ENCODE assay signal across 9 cellular contexts in genomic region chr2:240820607-240821428, GRCh38. TPM values are rescaled to one million over a fixed set of nuclear protein-coding genes. Genes with fewer than 3 reads are reported as not detected.
DNase-seq lines count a peak whose midpoint lies in the region; ATAC-seq, FAIRE-seq and TF ChIP-seq lines count a peak whose summit lies in the region.
"Had no signal": no experiment of that assay in that cellular context is flagged by ENCODE, and none has a peak within 500 bp of the region (broad histone marks: within the 10 kb centered on the region; RNA-seq: fewer than 3 reads in every experiment).

No MANE protein-coding gene starts in this region.

- H3K9me1 ChIP-seq in endothelial cell of umbilical vein (replicated peaks; ENCODE audit: control insufficient read depth, extremely low read depth, insufficient read depth, low read length): no peaks in the 10 kb centered on the region

- no peak overlapping the region for H3K27ac ChIP-seq in Panc1 (ENCODE audit: low read length)
- H3K27ac ChIP-seq in endothelial cell of umbilical vein (ENCODE audit: insufficient read depth, low read depth, low read length): no peak overlapping the region
- no peak overlapping the region for H3K27ac ChIP-seq in transverse colon

- dilution Hi-C loops in endothelial cell of umbilical vein (cut with MboI; ENCODE audit: extremely low pct_ligation_motif_present, low sequenced_read_pairs): no loop called here

- no peak overlapping the region for H2AFZ ChIP-seq in endothelial cell of umbilical vein (ENCODE audit: low read depth, low read length)

- H3K4me1 ChIP-seq in Panc1 (ENCODE audit: control insufficient read depth, insufficient read depth, low read length): peaks cover 3% of the 10 kb centered on the region; the same call in 1 of the 2 replicates
- no peaks in the 10 kb centered on the region for H3K4me1 ChIP-seq in endothelial cell of umbilical vein (ENCODE audit: control insufficient read depth, extremely low read depth, insufficient read depth, low read length)
- H3K4me1 ChIP-seq in transverse colon: peaks cover 0 to 24% (median 22%) of the 10 kb centered on the region in 4 donors

- no peaks in the 10 kb centered on the region for H3K79me2 ChIP-seq in endothelial cell of umbilical vein (ENCODE audit: control insufficient read depth, insufficient read depth, low read length)

- CTCF ChIA-PET in Panc1 (lab: Charles Lee): interaction anchor here (1.1 kb wide), 1 partner anchor 19 kb away, joined by 5 read pairs; no protein-coding TSS in a partner anchor
- CTCF ChIA-PET in endothelial cell of umbilical vein (lab: Charles Lee): interaction anchor here (1.0 kb wide), 1 partner anchor 20 kb away, joined by 3 read pairs; no protein-coding TSS in a partner anchor

- no peak for TF ChIP-seq RAD21 in Ishikawa (IDR thresholded peaks at IDR 0.05; ENCODE audit: low read depth)

- ATAC-seq in Panc1 (peak; percentile 75), GM21381 (IDR thresholded peaks at IDR 0.05; ENCODE audit: unreplicated experiment) (no peak)

- peaks cover 5% of the 10 kb centered on the region for H3K27me3 ChIP-seq in Panc1 (ENCODE audit: control insufficient read depth, insufficient read depth, low read length)
- peaks cover 42 to 56% of the 10 kb centered on the region in 2 experiments for H3K27me3 ChIP-seq in endothelial cell of umbilical vein (ENCODE audit: control insufficient read depth in 2 of 2, insufficient read depth in 2 of 2, low read length in 2 of 2)
- H3K27me3 ChIP-seq in transverse colon: peaks cover 85% of the 10 kb centered on the region

- no peaks in the 10 kb centered on the region for H3K9me3 ChIP-seq in Panc1 (ENCODE audit: control insufficient read depth, insufficient read depth, low read depth, low read length)
- H3K9me3 ChIP-seq in endothelial cell of umbilical vein (replicated peaks; ENCODE audit: control insufficient read depth, insufficient read depth, low read length): no peaks in the 10 kb centered on the region
- no peaks in the 10 kb centered on the region for H3K9me3 ChIP-seq in transverse colon

- H3K9ac ChIP-seq in endothelial cell of umbilical vein (replicated peaks; ENCODE audit: extremely low read depth, insufficient read depth, low read length): no peak overlapping the region

- in situ Hi-C loops in Panc1 (cut with HindIII; ENCODE audit: low pct_unique_long_range_greater_than_20kb, low sequenced_read_pairs): no loop called here
- in situ Hi-C loops in transverse colon (cut with MboI; ENCODE audit: low pct_ligation_motif_present in 1 of 4, low pct_unique_long_range_greater_than_20kb in 1 of 4, low sequenced_read_pairs in 3 of 4): no loop called here

- TF ChIP-seq EP300 in Ishikawa (IDR thresholded peaks at IDR 0.05; ENCODE audit: borderline replicate concordance): no peak
- no peak for TF ChIP-seq EP300 in transverse colon (IDR thresholded peaks at IDR 0.05; ENCODE audit: low read depth)

- H3K36me3 ChIP-seq in Panc1 (ENCODE audit: control insufficient read depth, insufficient read depth, low read length) (no peaks in the 10 kb centered on the region), endothelial cell of umbilical vein (ENCODE audit: control insufficient read depth in 2 of 2, extremely low read depth in 1 of 2, insufficient read depth in 2 of 2, low read length in 2 of 2) (no peaks in the 10 kb centered on the region), transverse colon (no peaks in the 10 kb centered on the region)

- TF ChIP-seq POLR2A in endothelial cell of umbilical vein (IDR thresholded peaks at IDR 0.05; ENCODE audit: low read depth, low read length): no peak
- TF ChIP-seq POLR2A in transverse colon (IDR thresholded peaks at IDR 0.05): no peak

- POLR2A ChIA-PET in Panc1 (lab: Charles Lee): interaction anchor here (0.7 kb wide), 1 partner anchor 748 kb away, joined by 4 read pairs; no protein-coding TSS in a partner anchor
- POLR2A ChIA-PET in endothelial cell of umbilical vein (lab: Charles Lee): no interaction called here

- TF ChIP-seq CTCF in Panc1 (IDR thresholded peaks at IDR 0.05) (no peak), endothelial cell of umbilical vein (IDR thresholded peaks at IDR 0.05; ENCODE audit: extremely low read depth in 1 of 2, insufficient read depth in 1 of 2, low read depth in 1 of 2, low read length in 2 of 2) (no peak), transverse colon (IDR thresholded peaks at IDR 0.05) (no peak)

- WGBS in transverse colon (ENCODE audit: low coverage in 1 of 2), 2 donors: 2% methylated on average over 26 of the region's 64 CpGs; no CpG with 5 or more reads in 1 of the 2 donors

- FAIRE-seq in endothelial cell of umbilical vein (lab: Jason Lieb, UNC): no peak

- no peaks in the 10 kb centered on the region for H4K20me1 ChIP-seq in endothelial cell of umbilical vein (replicated peaks; ENCODE audit: control insufficient read depth, extremely low read depth, insufficient read depth, low read length)

- H3K4me3 ChIP-seq in Panc1 (ENCODE audit: low read depth in 2 of 2, low read length in 2 of 2): peak overlapping the region; percentile 46 to 56
- no peak overlapping the region for H3K4me3 ChIP-seq in endothelial cell of umbilical vein (replicated peaks in 1 of 3; ENCODE audit: insufficient read depth in 1 of 3, low read depth in 1 of 3, low read length in 3 of 3)
- peak overlapping the region in 2 of 4 donors; percentile 23 to 28 for H3K4me3 ChIP-seq in transverse colon

- no TSS peak for BruUV-seq in Panc1 (replicated peaks; lab: Mats Ljungman, UMichigan)
- no TSS peak for BruUV-seq in endothelial cell of umbilical vein (replicated peaks; lab: Mats Ljungman, UMichigan)

- no peak overlapping the region for H3K4me2 ChIP-seq in endothelial cell of umbilical vein (ENCODE audit: insufficient read depth, low read length)

- DNase-seq in Panc1 (ENCODE audit: low read depth, low spot score) (no peak), endothelial cell of umbilical vein (ENCODE audit: low read depth, low spot score) (no peak), retina (peak; percentile 90), transverse colon (no peak), SIG-M5 (lab: John Stamatoyannopoulos, UW) (no peak)

- intact Hi-C loops in Panc1 (cut with micrococcal nuclease; ENCODE audit: unreplicated experiment) (no loop called here), endothelial cell of umbilical vein (cut with micrococcal nuclease) (no loop called here), transverse colon (cut with DNase I; ENCODE audit: low total_unique reads) (no loop called here)

TF ChIP-seq in Ishikawa, 13 proteins besides CTCF, POLR2A, EP300 and RAD21:
- peak; percentile 47; the same call in 1 of the 2 replicates for TF ChIP-seq CEBPB (IDR thresholded peaks at IDR 0.05)
- TF ChIP-seq TAF1 (IDR thresholded peaks at IDR 0.05; ENCODE audit: low read depth): no peak; the same call in 1 of the 2 replicates
- no peak for TF ChIP-seq CREB1 (IDR thresholded peaks at IDR 0.05; ENCODE audit: low read depth)
- TF ChIP-seq ZBTB7A (IDR thresholded peaks at IDR 0.05; ENCODE audit: low read depth): peak; percentile 45
- peak; percentile 43 for TF ChIP-seq MAX (IDR thresholded peaks at IDR 0.05)
- no peak for TF ChIP-seq TEAD4 (IDR thresholded peaks at IDR 0.05)
- TF ChIP-seq YY1 (IDR thresholded peaks at IDR 0.05; ENCODE audit: low read depth): 0 out of 2 replicates have a peak, but pooled peaks have one; percentile 10

TF ChIP-seq in endothelial cell of umbilical vein, 7 proteins besides CTCF, POLR2A, EP300 and RAD21:
- peak; percentile 94 for TF ChIP-seq EZH2 (IDR thresholded peaks at IDR 0.05; ENCODE audit: borderline replicate concordance, low read depth, low read length, severe bottlenecking)
- no peak for TF ChIP-seq MAX (IDR thresholded peaks at IDR 0.05; ENCODE audit: insufficient read depth, insufficient read length)

RNA-seq across cellular contexts. Expression of gene KIF1A, which starts 0.8 kb away (rescaled TPM):
- total RNA-seq in Panc1 (2021; ENCODE audit: unreplicated experiment) (132 TPM), endothelial cell of umbilical vein (0.64 TPM in 1 of 2 replicates, not detected in the other), transverse colon (1 to 10 TPM in 3 of 4 donors, under 1 TPM in 1; 0.40 to 3.4 (median 2.9) TPM)
- 124 TPM for polyA plus RNA-seq in Panc1 (2012; ENCODE audit: insufficient read length)
- polyA plus RNA-seq in endothelial cell of umbilical vein: 0.02 and 0.11 TPM in 2 replicates
- polyA plus RNA-seq in endothelial cell of umbilical vein (2011; cell fraction: cytosol; rRNA removed): 0.03 and 0.11 TPM in 2 replicates
- polyA plus RNA-seq in endothelial cell of umbilical vein (2011; cell fraction: nucleus; rRNA removed): 0.21 and 0.35 TPM in 2 replicates
- polyA plus RNA-seq in endothelial cell of umbilical vein (2012): 0.08 and 0.22 TPM in 2 replicates
- polyA minus RNA-seq in endothelial cell of umbilical vein: not detected in 2 replicates
- polyA minus RNA-seq in endothelial cell of umbilical vein (2011; cell fraction: cytosol; rRNA and poly(A)+ RNA removed): not detected
- not detected in 2 replicates for polyA minus RNA-seq in endothelial cell of umbilical vein (2011; cell fraction: nucleus; rRNA and poly(A)+ RNA removed)
- polyA plus RNA-seq: IgD-negative memory B cell had no signal

RNA-seq across cellular contexts. Expression of gene AGXT, which starts 47.8 kb away (rescaled TPM):
- total RNA-seq in Panc1 (2021; ENCODE audit: unreplicated experiment) (0.36 TPM), endothelial cell of umbilical vein (not detected in 2 replicates), transverse colon (1 to 10 TPM in 1 of 4 donors, under 1 TPM in 2, not detected in 1; 0.32 to 2.2 (median 0.82) TPM)
- polyA plus RNA-seq in Panc1 (2012; ENCODE audit: insufficient read length): not detected
- polyA plus RNA-seq in endothelial cell of umbilical vein: not detected in 2 replicates
- not detected in 2 replicates for polyA plus RNA-seq in endothelial cell of umbilical vein (2011; cell fraction: cytosol; rRNA removed)
- not detected in 2 replicates for polyA plus RNA-seq in endothelial cell of umbilical vein (2011; cell fraction: nucleus; rRNA removed)
- not detected in 2 replicates for polyA plus RNA-seq in endothelial cell of umbilical vein (2012)
- polyA minus RNA-seq in endothelial cell of umbilical vein: not detected in 2 replicates
- not detected for polyA minus RNA-seq in endothelial cell of umbilical vein (2011; cell fraction: cytosol; rRNA and poly(A)+ RNA removed)
- not detected in 2 replicates for polyA minus RNA-seq in endothelial cell of umbilical vein (2011; cell fraction: nucleus; rRNA and poly(A)+ RNA removed)
- total RNA-seq: epithelial cell of proximal tubule had no signal
- polyA plus RNA-seq: IgD-negative memory B cell had no signal

Comparison
In these comparisons a context has a peak if more than half of its experiments do, and no peak if none do; other contexts are left out.
1. H3K4me3 ChIP-seq: peak in Panc1 (2 of 2); none in endothelial cell of umbilical vein (0 of 3).
2. RNA of gene KIF1A, which starts 0.8 kb away (total RNA-seq): 132 TPM in Panc1 (single experiment); 0.40 to 3.4 TPM in transverse colon and 0.64 TPM in endothelial cell of umbilical vein; every median in the first group is over 10 times any median in the second.